Comparison of ENCODE assay signal across 13 cellular contexts in the genomic region with DNA sequence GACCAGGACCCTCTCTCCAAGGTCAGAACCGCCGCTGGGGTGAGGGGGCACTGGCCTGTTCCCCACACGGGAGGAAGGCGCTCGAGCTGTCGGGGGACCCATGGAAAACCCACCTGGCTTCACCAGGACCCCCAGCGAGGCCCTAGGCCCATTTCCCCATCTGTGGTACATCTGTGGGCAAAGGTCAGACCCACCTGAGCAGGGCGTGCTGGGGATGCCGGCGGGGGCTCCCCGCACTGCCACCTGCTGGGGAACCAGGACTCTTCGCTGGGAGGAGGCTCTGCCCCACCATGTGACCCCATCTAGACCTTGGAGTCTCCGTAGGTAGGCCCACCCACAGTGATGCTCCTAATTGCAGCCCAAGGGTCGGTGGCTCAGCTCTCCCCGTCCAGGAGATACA. TPM values are rescaled to one million over a fixed set of nuclear protein-coding genes. Genes with fewer than 3 reads are reported as not detected.
DNase-seq lines count a peak whose midpoint lies in the region; ATAC-seq and TF ChIP-seq lines count a peak whose summit lies in the region.
"Had no signal": no experiment of that assay in that cellular context is flagged by ENCODE, and none has a peak within 500 bp of the region (broad histone marks: within the 10 kb centered on the region; RNA-seq: fewer than 3 reads in every experiment).

No MANE protein-coding gene starts in this region.

- no peaks in the 10 kb centered on the region for H3K79me2 ChIP-seq in mesendoderm (ENCODE audit: control insufficient read depth, insufficient read depth, low read length)

- no peak overlapping the region for H3K23ac ChIP-seq in mesendoderm (ENCODE audit: low read length)

- H3K36me3 ChIP-seq in mesendoderm (ENCODE audit: control insufficient read depth, insufficient read depth, low read length): no peaks in the 10 kb centered on the region

- H3K27ac ChIP-seq in mesendoderm (ENCODE audit: low read depth, low read length): no peak overlapping the region
- H3K27ac ChIP-seq: SK-N-MC had no signal

- no peaks in the 10 kb centered on the region for H3K4me1 ChIP-seq in mesendoderm (ENCODE audit: control insufficient read depth, low read depth, low read length)
- H3K4me1 ChIP-seq: Caco-2 had no signal

- H3K79me1 ChIP-seq in mesendoderm (ENCODE audit: low read length): no peaks in the 10 kb centered on the region

- no peak overlapping the region for H4K5ac ChIP-seq in mesendoderm (ENCODE audit: low read length)

- no peak overlapping the region for H2BK15ac ChIP-seq in mesendoderm (replicated peaks; ENCODE audit: low read depth)

- H2BK5ac ChIP-seq in mesendoderm (ENCODE audit: low read length): no peak overlapping the region

- H2AK5ac ChIP-seq in mesendoderm (ENCODE audit: low read length): no peak overlapping the region

- H4K8ac ChIP-seq in mesendoderm (ENCODE audit: low read depth, low read length): no peak overlapping the region

- no peak overlapping the region for H3K4me2 ChIP-seq in mesendoderm (ENCODE audit: low read length)

- no peak overlapping the region for H3K9ac ChIP-seq in mesendoderm (ENCODE audit: low read length)

- H3K18ac ChIP-seq in mesendoderm (ENCODE audit: low read length): no peak overlapping the region

- no peak for ATAC-seq in GM19351 (IDR thresholded peaks at IDR 0.05; ENCODE audit: unreplicated experiment)

- no peak overlapping the region for H2BK120ac ChIP-seq in mesendoderm (ENCODE audit: low read depth, low read length)

- peak; percentile 16 for TF ChIP-seq CTCF in cardiac fibroblast (IDR thresholded peaks at IDR 0.05; ENCODE audit: low read depth, low read length)

- H3K4ac ChIP-seq in mesendoderm (ENCODE audit: low read depth, low read length): no peak overlapping the region

- DNase-seq in ELF-1 (ENCODE audit: low read depth, low spot score) (peak; percentile 51), HuH-7.5 (ENCODE audit: low spot score) (peak; percentile 72), cardiac fibroblast (ENCODE audit: low read depth in 2 of 2) (no peak), mesendoderm (peak; percentile 51), NCI-H128 (lab: John Stamatoyannopoulos, UW; ENCODE audit: unreplicated experiment) (no peak)
- no peak for DNase-seq in activated effector memory CD4-positive, alpha-beta T cell treated with anti-CD3 and anti-CD28 coated beads, Interleukin-2, amount 50 U/mL, for 16 hours
- DNase-seq: activated CD4-positive, alpha-beta T cell treated with anti-CD3 and anti-CD28 coated beads, Interleukin-2, amount 10 ng/mL, durations not matched to agents 24 days and 14 days; activated naive CD4-positive, alpha-beta T cell treated with Interleukin-2 at 50 U/mL for 16 hours; NCI-H1092 treated with DMSO at 0.1 percent for 48 hours; NCI-H69 had no signal

- no CpG with 5 or more reads among the region's 15 CpGs for WGBS in mesendoderm (ENCODE audit: extremely low coverage, insufficient coverage, low lambda C conversion rate)

- H3K4me3 ChIP-seq in cardiac fibroblast (replicated peaks in 1 of 2; ENCODE audit: low read depth in 2 of 2, low read length in 2 of 2) (no peak overlapping the region), mesendoderm (ENCODE audit: low read length) (no peak overlapping the region)
- H3K4me3 ChIP-seq: SK-N-MC had no signal

- no peak overlapping the region for H3K56ac ChIP-seq in mesendoderm (ENCODE audit: low read length)

- H3K27me3 ChIP-seq in mesendoderm (ENCODE audit: insufficient read depth, low read length, poor library complexity): no peaks in the 10 kb centered on the region

RNA-seq across cellular contexts. Expression of a gene that starts 0.5 kb away (rescaled TPM):
- not detected for polyA plus RNA-seq in mesendoderm (2013, experiment 1 of 2)
- polyA plus RNA-seq in mesendoderm (2013, experiment 2 of 2): not detected

RNA-seq across cellular contexts. Expression of a gene that starts 51.4 kb away (rescaled TPM):
- 6.3 TPM for polyA plus RNA-seq in mesendoderm (2013, experiment 1 of 2)
- 6.8 TPM for polyA plus RNA-seq in mesendoderm (2013, experiment 2 of 2)

Comparison
In these comparisons a context has a peak if more than half of its experiments do, and no peak if none do; other contexts are left out.
1. DNase-seq: peak in ELF-1 (single experiment), HuH-7.5 (single experiment) and mesendoderm (single experiment); none in cardiac fibroblast (0 of 2), activated effector memory CD4-positive, alpha-beta T cell treated with anti-CD3 and anti-CD28 coated beads, Interleukin-2, amount 50 U/mL, for 16 hours (single experiment) and NCI-H128 (single experiment).